10 cellular contexts compared by ENCODE assay signal in the genomic region with DNA sequence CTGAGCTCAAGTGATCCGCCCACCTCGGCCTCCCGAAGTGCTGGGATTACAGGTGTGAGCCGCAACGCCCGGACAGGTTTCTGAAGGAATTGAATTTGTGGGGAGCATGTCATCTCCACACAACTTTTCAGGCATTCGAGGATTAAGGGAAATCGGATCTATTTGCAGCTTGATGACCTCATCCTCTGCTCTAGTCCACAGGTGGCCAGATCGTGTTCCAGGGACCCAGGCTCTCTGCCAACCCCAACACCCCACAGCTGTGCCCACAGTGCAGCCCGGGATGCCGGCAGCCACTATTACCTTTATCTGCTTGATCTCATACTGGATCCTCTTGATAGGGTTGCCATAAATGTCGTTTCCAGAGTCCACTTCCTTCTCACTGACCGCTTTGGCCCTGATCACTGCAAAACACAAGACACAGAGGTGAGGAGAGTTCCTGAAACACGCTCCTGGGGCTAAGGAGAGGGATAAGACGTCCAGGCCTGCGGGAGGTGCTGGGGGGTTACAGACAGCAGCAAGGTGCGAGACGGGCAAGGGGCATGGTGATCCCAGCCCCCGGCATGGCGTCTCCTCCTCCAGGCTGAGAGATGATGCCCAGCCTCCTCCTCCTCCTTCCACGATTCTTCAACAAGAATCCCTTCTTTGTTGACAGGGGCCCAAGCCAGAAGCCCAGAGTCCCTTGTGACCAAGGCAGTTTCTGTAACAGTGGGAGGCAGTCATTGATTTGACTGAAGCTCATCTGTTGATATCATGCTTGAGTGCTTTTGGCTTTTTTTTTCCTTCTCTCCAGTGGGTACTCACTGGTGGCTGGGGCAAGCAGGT. TPM values are rescaled to one million over a fixed set of nuclear protein-coding genes. Genes with fewer than 3 reads are reported as not detected.
DNase-seq lines count a peak whose midpoint lies in the region; ATAC-seq and TF ChIP-seq lines count a peak whose summit lies in the region.
"Had no signal": no experiment of that assay in that cellular context is flagged by ENCODE, and none has a peak within 500 bp of the region (broad histone marks: within the 10 kb centered on the region; RNA-seq: fewer than 3 reads in every experiment).

No MANE protein-coding gene starts in this region.

- H3K27ac ChIP-seq in caudate nucleus (ENCODE audit: low read depth, low read length): peak overlapping the region; percentile 94
- H3K27ac ChIP-seq in CD4-positive, alpha-beta T cell (ENCODE audit: low read depth, low read length): no peak overlapping the region

- DNase-seq in ACHN (peak; percentile 46), NCI-H1694 treated with DMSO at 0.1 percent for 48 hours (lab: John Stamatoyannopoulos, UW) (peak; percentile 83), caudate nucleus (lab: John Stamatoyannopoulos, UW) (peak in 48 of 61 donors; percentile 23 to 84 (median 57)), myocyte (ENCODE audit: low read depth) (peak; percentile 95), NCI-H1436 treated with DMSO at 0.1 percent for 48 hours (lab: John Stamatoyannopoulos, UW) (no peak)
- no peak for DNase-seq in CD4-positive, alpha-beta T cell
- DNase-seq: MV-4-11 had no signal

- ATAC-seq in HG02852 (IDR thresholded peaks at IDR 0.05; ENCODE audit: unreplicated experiment) (no peak), HG03378 (IDR thresholded peaks at IDR 0.05; ENCODE audit: unreplicated experiment) (no peak)
- ATAC-seq in CD4-positive, alpha-beta T cell (ENCODE audit: poor library complexity): no peak

- no peak overlapping the region for H3K4me3 Mint-ChIP-seq in CD4-positive, alpha-beta T cell
- H3K4me3 Mint-ChIP-seq: B cell had no signal

- in situ Hi-C loops in ACHN (cut with HindIII; ENCODE audit: low pct_ligation_motif_present, low pct_unique_long_range_greater_than_20kb, low sequenced_read_pairs): no loop called here

- H3K36me3 Mint-ChIP-seq in CD4-positive, alpha-beta T cell (ENCODE audit: low read depth): no peaks in the 10 kb centered on the region

- intact Hi-C loops in CD4-positive, alpha-beta T cell (cut with DNase I, micrococcal nuclease): no loop called here

- POLR2A ChIA-PET in CD4-positive, alpha-beta T cell (lab: Charles Lee): no interaction called here

- H3K27ac Mint-ChIP-seq in CD4-positive, alpha-beta T cell: no peak overlapping the region
- H3K27ac Mint-ChIP-seq: B cell had no signal

- H3K27me3 Mint-ChIP-seq in CD4-positive, alpha-beta T cell: peaks cover 6% of the 10 kb centered on the region

- CTCF ChIA-PET in CD4-positive, alpha-beta T cell (lab: Charles Lee): interaction anchor here (2.3 kb wide), 1 partner anchor 8 kb away, joined by 9 read pairs; no protein-coding TSS in a partner anchor

- H3K27me3 ChIP-seq in CD4-positive, alpha-beta T cell (ENCODE audit: control insufficient read depth, insufficient read depth, low read length): no peaks in the 10 kb centered on the region

- no peak for TF ChIP-seq CTCF in CD4-positive, alpha-beta T cell (IDR thresholded peaks at IDR 0.05)

- peaks cover 10% of the 10 kb centered on the region for H3K4me1 Mint-ChIP-seq in CD4-positive, alpha-beta T cell (ENCODE audit: low read depth)

- no peaks in the 10 kb centered on the region for H3K9me3 Mint-ChIP-seq in CD4-positive, alpha-beta T cell

- no peaks in the 10 kb centered on the region for H3K9me3 ChIP-seq in CD4-positive, alpha-beta T cell (ENCODE audit: control insufficient read depth, low read length)

RNA-seq across cellular contexts. Expression of a gene that starts 29.3 kb away (rescaled TPM):
- 0.10 and 1.7 TPM in 2 replicates for total RNA-seq in myocyte
- 1.3 TPM for polyA plus RNA-seq in myocyte (2012)
- total RNA-seq in CD4-positive, alpha-beta T cell: 1 to 10 TPM; 2.6 to 2.7 TPM

RNA-seq across cellular contexts. Expression of a gene that starts 33.1 kb away (rescaled TPM):
- total RNA-seq in myocyte: 24.5 and 29.7 TPM in 2 replicates
- polyA plus RNA-seq in myocyte (2012): 38.0 TPM
- 100 to 1,000 TPM; 489 to 494 TPM for total RNA-seq in CD4-positive, alpha-beta T cell

RNA-seq across cellular contexts. Expression of a gene that starts 51.5 kb away (rescaled TPM):
- 197 and 208 TPM in 2 replicates for total RNA-seq in myocyte
- polyA plus RNA-seq in myocyte (2012): 598 TPM
- total RNA-seq in CD4-positive, alpha-beta T cell: 1 to 10 TPM; 6.2 to 7.0 TPM

Comparison
In these comparisons a context has a peak if more than half of its experiments do, and no peak if none do; other contexts are left out.
1. DNase-seq: peak in ACHN (single experiment), NCI-H1694 treated with DMSO at 0.1 percent for 48 hours (single experiment), caudate nucleus (48 of 61) and myocyte (single experiment); none in NCI-H1436 treated with DMSO at 0.1 percent for 48 hours (single experiment) and CD4-positive, alpha-beta T cell (0 of 10).
2. RNA of a gene that starts 33.1 kb away (total RNA-seq): 489 to 494 TPM in CD4-positive, alpha-beta T cell; 24.5 to 29.7 TPM in myocyte; every median in the first group is over 10 times any median in the second.
3. RNA of a gene that starts 51.5 kb away (total RNA-seq): 197 to 208 TPM in myocyte; 6.2 to 7.0 TPM in CD4-positive, alpha-beta T cell; every median in the first group is over 10 times any median in the second.